In genomic region chr1:18574754-18575153, GRCh38 we compare ENCODE assay signal across 31 cellular contexts. TPM values are rescaled to one million over a fixed set of nuclear protein-coding genes. Genes with fewer than 3 reads are reported as not detected.
"Had no signal": no experiment of that assay in that cellular context is flagged by ENCODE, and none has a peak within 500 bp of the region (broad histone marks: within the 10 kb centered on the region; RNA-seq: fewer than 3 reads in every experiment).

No MANE protein-coding gene starts in this region.

- H3K36me3 ChIP-seq: MG63 had no signal

- DNase-seq: Karpas-422, Kasumi-1, MG63, MM.1S, MV-4-11, NCI-H1048, NCI-H1092, NCI-H1105 treated with DMSO at 0.1 percent for 48 hours, NCI-H1417 treated with DMSO at 0.1 percent for 48 hours, NCI-H1436, NCI-H1436 treated with DMSO at 0.1 percent for 48 hours, NCI-H146, NCI-H187 treated with DMSO at 0.1 percent for 48 hours, NCI-H1930, NCI-H2029, NCI-H2029 treated with DMSO at 0.1 percent for 48 hours, NCI-H2081, NCI-H2081 treated with DMSO at 0.1 percent for 48 hours, NCI-H2107, NCI-H2171, NCI-H2171 treated with DMSO at 0.1 percent for 48 hours, NCI-H2227 treated with DMSO at 0.1 percent for 48 hours, NCI-H226, NCI-H345, NCI-H446, NCI-H446 treated with DMSO at 0.1 percent for 48 hours, NCI-H510A had no signal

- H3K9me3 ChIP-seq: MG63 had no signal

- H3K27ac ChIP-seq: KMS-11 had no signal

- H3K9ac ChIP-seq: KMS-11 had no signal

- H3K4me3 ChIP-seq: MG63 had no signal

- H3K4me2 ChIP-seq: KMS-11 had no signal

- H3K27me3 ChIP-seq: MG63 had no signal

RNA-seq across cellular contexts. Expression of gene PAX7, which starts 55.9 kb away (rescaled TPM):
- total RNA-seq: LHCN-M2, M059J, MCF 10A had no signal
